1 cellular context compared by ENCODE assay signal in the genomic region with DNA sequence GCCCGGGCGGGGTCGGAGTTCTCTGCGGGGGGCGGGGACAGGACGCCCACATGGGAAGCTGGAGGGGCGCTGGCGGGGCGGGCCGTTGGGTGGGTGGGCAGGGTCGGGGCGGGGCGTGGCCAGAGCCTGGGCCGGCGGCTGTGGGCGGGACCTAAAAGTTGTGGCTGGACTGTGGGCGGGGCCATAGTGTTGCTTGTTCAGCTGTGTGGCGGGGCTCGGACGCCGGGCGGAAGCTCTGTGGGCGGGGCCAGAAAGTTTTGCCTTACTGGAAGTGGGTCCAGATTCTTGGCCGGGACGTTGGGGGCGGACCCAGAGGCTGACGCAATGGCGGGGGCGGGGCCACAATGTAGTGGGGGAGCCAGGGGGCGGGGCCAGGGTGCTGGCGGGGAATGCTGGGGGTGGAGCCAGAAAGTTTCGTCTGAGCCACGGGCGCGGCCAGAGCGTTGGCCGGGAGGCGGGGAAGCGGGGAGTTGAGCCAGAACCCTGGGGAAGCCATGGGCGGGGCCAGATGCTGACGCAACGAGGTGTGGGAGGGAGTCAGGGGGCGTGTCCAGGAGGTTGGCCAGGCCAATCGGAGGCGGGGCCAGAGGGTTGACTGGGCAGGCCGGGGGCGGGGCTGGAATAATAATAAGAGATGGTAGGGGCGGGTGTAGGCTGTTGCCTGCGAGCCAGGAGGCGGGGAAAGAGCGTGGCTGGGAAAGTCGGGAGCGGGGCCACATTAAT.
TF ChIP-seq lines count a peak whose summit lies in the region.

No MANE protein-coding gene starts in this region.

TF ChIP-seq in K562, 482 proteins besides CTCF, POLR2A, EP300 and RAD21 (continued from another document):
- TF ChIP-seq, protein P1, sequence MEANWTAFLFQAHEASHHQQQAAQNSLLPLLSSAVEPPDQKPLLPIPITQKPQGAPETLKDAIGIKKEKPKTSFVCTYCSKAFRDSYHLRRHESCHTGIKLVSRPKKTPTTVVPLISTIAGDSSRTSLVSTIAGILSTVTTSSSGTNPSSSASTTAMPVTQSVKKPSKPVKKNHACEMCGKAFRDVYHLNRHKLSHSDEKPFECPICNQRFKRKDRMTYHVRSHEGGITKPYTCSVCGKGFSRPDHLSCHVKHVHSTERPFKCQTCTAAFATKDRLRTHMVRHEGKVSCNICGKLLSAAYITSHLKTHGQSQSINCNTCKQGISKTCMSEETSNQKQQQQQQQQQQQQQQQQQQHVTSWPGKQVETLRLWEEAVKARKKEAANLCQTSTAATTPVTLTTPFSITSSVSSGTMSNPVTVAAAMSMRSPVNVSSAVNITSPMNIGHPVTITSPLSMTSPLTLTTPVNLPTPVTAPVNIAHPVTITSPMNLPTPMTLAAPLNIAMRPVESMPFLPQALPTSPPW (CRISPR knock-in tag; IDR thresholded peaks at IDR 0.05) = peak; percentile 83
- TF ChIP-seq KAT2B (IDR thresholded peaks at IDR 0.05; ENCODE audit: low read depth, low read length) (no peak), POLR2H (tag; IDR thresholded peaks at IDR 0.05; ENCODE audit: low read depth) (peak; percentile 59; the same call in 1 of the 2 replicates), DNMT1 (IDR thresholded peaks at IDR 0.05) (no peak), TRIM24 (IDR thresholded peaks at IDR 0.05) (no peak), XRCC5 (IDR thresholded peaks at IDR 0.05; ENCODE audit: low read depth, low read length) (no peak), SREBF1 (IDR thresholded peaks at IDR 0.05; ENCODE audit: borderline replicate concordance, low read depth, low read length) (no peak), CREB1 (IDR thresholded peaks at IDR 0.05) (peak; percentile 66), CREB1 (CRISPR knock-in tag; IDR thresholded peaks at IDR 0.05) (peak; percentile 65)
- TF ChIP-seq, protein P2, sequence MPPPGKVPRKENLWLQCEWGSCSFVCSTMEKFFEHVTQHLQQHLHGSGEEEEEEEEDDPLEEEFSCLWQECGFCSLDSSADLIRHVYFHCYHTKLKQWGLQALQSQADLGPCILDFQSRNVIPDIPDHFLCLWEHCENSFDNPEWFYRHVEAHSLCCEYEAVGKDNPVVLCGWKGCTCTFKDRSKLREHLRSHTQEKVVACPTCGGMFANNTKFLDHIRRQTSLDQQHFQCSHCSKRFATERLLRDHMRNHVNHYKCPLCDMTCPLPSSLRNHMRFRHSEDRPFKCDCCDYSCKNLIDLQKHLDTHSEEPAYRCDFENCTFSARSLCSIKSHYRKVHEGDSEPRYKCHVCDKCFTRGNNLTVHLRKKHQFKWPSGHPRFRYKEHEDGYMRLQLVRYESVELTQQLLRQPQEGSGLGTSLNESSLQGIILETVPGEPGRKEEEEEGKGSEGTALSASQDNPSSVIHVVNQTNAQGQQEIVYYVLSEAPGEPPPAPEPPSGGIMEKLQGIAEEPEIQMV (tag; conservative IDR thresholded peaks at IDR 0.05; ENCODE audit: low read depth) = peak; percentile 90
- TF ChIP-seq, protein P3, sequence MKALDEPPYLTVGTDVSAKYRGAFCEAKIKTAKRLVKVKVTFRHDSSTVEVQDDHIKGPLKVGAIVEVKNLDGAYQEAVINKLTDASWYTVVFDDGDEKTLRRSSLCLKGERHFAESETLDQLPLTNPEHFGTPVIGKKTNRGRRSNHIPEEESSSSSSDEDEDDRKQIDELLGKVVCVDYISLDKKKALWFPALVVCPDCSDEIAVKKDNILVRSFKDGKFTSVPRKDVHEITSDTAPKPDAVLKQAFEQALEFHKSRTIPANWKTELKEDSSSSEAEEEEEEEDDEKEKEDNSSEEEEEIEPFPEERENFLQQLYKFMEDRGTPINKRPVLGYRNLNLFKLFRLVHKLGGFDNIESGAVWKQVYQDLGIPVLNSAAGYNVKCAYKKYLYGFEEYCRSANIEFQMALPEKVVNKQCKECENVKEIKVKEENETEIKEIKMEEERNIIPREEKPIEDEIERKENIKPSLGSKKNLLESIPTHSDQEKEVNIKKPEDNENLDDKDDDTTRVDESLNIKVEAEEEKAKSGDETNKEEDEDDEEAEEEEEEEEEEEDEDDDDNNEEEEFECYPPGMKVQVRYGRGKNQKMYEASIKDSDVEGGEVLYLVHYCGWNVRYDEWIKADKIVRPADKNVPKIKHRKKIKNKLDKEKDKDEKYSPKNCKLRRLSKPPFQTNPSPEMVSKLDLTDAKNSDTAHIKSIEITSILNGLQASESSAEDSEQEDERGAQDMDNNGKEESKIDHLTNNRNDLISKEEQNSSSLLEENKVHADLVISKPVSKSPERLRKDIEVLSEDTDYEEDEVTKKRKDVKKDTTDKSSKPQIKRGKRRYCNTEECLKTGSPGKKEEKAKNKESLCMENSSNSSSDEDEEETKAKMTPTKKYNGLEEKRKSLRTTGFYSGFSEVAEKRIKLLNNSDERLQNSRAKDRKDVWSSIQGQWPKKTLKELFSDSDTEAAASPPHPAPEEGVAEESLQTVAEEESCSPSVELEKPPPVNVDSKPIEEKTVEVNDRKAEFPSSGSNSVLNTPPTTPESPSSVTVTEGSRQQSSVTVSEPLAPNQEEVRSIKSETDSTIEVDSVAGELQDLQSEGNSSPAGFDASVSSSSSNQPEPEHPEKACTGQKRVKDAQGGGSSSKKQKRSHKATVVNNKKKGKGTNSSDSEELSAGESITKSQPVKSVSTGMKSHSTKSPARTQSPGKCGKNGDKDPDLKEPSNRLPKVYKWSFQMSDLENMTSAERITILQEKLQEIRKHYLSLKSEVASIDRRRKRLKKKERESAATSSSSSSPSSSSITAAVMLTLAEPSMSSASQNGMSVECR (CRISPR knock-in tag; IDR thresholded peaks at IDR 0.05) = 0 out of 2 replicates have a peak, but pooled peaks have one; percentile 32
